Comparison of ENCODE assay signal across 9 cellular contexts in genomic region chr9:136011703-136012496, GRCh38. TPM values are rescaled to one million over a fixed set of nuclear protein-coding genes. Genes with fewer than 3 reads are reported as not detected.
DNase-seq lines count a peak whose midpoint lies in the region; ATAC-seq, FAIRE-seq and TF ChIP-seq lines count a peak whose summit lies in the region.
"Had no signal": no experiment of that assay in that cellular context is flagged by ENCODE, and none has a peak within 500 bp of the region (broad histone marks: within the 10 kb centered on the region; RNA-seq: fewer than 3 reads in every experiment).

No MANE protein-coding gene starts in this region.

- H3K23me2 ChIP-seq in H1 (ENCODE audit: low read depth, low read length) = no peaks in the 10 kb centered on the region

- 88% methylated on average over 57 of the region's 59 CpGs; no CpG with 5 or more reads in 1 of the 2 experiments for WGBS in H1 (ENCODE audit: extremely low coverage in 1 of 2, insufficient coverage in 1 of 2, insufficient read length in 1 of 2, insufficient replicate concordance in 2 of 2, low coverage in 1 of 2, low lambda C conversion rate in 2 of 2, missing lambda C conversion rate in 1 of 2), 2 experiments

- H4K8ac ChIP-seq in H1 (ENCODE audit: extremely low read depth, insufficient read depth, low read length) = peak overlapping the region; percentile 63; the same call in 1 of the 2 replicates

- H3K18ac ChIP-seq in H1 (ENCODE audit: extremely low read depth, low read length) = peak overlapping the region; percentile 83

- ATAC-seq in GM21786 (IDR thresholded peaks at IDR 0.05; ENCODE audit: unreplicated experiment) = no peak

- H3K9me3 ChIP-seq in Karpas-422 (ENCODE audit: low read length) = no peaks in the 10 kb centered on the region; the same call in 1 of the 2 replicates
- H3K9me3 ChIP-seq in H1 (ENCODE audit: insufficient read depth in 2 of 2, low read depth in 1 of 2, low read length in 1 of 2) = no peaks in the 10 kb centered on the region

- no peak overlapping the region for H3K23ac ChIP-seq in H1 (ENCODE audit: insufficient read length)

- H2AFZ ChIP-seq in Karpas-422 (ENCODE audit: low read length) (no peak overlapping the region), H1 (ENCODE audit: low read length) (no peak overlapping the region)

- peak overlapping the region; percentile 29 for H3K4ac ChIP-seq in H1 (replicated peaks; ENCODE audit: insufficient read length, low read depth, low read length)

- no peaks in the 10 kb centered on the region for H3K9me2 ChIP-seq in Karpas-422 (replicated peaks; ENCODE audit: insufficient read depth, low read length)

- 0 out of 2 replicates have a peak overlapping the region, but pooled peaks have one; percentile 88 for H2BK15ac ChIP-seq in H1 (ENCODE audit: low read length)

- H3K36me3 ChIP-seq in Karpas-422 (ENCODE audit: insufficient read depth, low read length) (no peaks in the 10 kb centered on the region), H1 (ENCODE audit: control insufficient read depth in 2 of 4, insufficient read depth in 4 of 4, low read length in 3 of 4) (no peaks in the 10 kb centered on the region; a peak in 1 of 8 replicates)

- no peak for TF ChIP-seq CTCF in H1 (IDR thresholded peaks at IDR 0.05; ENCODE audit: control extremely low read depth in 1 of 3, insufficient read depth in 1 of 3, low read depth in 1 of 3, low read length in 3 of 3)

- H3K4me3 ChIP-seq in Karpas-422 (ENCODE audit: low read length) (peak overlapping the region; percentile 54; the same call in 1 of the 2 replicates), H1 (ENCODE audit: extremely low read depth in 1 of 4, insufficient read depth in 2 of 4, low read depth in 3 of 4, low read length in 4 of 4) (no peak overlapping the region)

- H4K5ac ChIP-seq in H1 (ENCODE audit: insufficient read length, low read depth, low read length) = peak overlapping the region; percentile 40

- TF ChIP-seq RAD21 in H1 (IDR thresholded peaks at IDR 0.05 in 1 of 2, conservative IDR thresholded peaks at IDR 0.05 in 1 of 2; ENCODE audit: low read depth in 2 of 2, low read length in 2 of 2) = no peak

- no peak for FAIRE-seq in H1 (lab: Jason Lieb, UNC)

- H2BK5ac ChIP-seq in H1 (ENCODE audit: low read depth, low read length) = peak overlapping the region; percentile 75; the same call in 1 of the 2 replicates

- H2BK20ac ChIP-seq in H1 (ENCODE audit: low read length) = peak overlapping the region; percentile 86; the same call in 1 of the 2 replicates

- H2BK120ac ChIP-seq in H1 (replicated peaks; ENCODE audit: low read depth, low read length) = peak overlapping the region; percentile 66

- H2AK5ac ChIP-seq in H1 (ENCODE audit: low read depth, low read length) = peak overlapping the region; percentile 75; the same call in 1 of the 2 replicates

- H3K79me2 ChIP-seq in Karpas-422 (ENCODE audit: low read length) = no peaks in the 10 kb centered on the region
- H3K79me2 ChIP-seq in H1 (ENCODE audit: control insufficient read depth in 1 of 2, insufficient read depth in 2 of 2, low read length in 2 of 2) = no peaks in the 10 kb centered on the region; a peak in 1 of 4 replicates

- POLR2A ChIA-PET in H1 (lab: Charles Lee; ENCODE audit: partially characterized antibody) = interaction anchor here (0.7 to 1.8 kb wide), 3 partner anchors 13 to 42 kb away, joined by 4 to 6 read pairs (median 4); no protein-coding TSS in a partner anchor

- peak overlapping the region; percentile 96; the same call in 1 of the 2 replicates for H2BK12ac ChIP-seq in H1 (ENCODE audit: low read depth, low read length)

- no peak for TF ChIP-seq EP300 in H1 (IDR thresholded peaks at IDR 0.05; ENCODE audit: borderline replicate concordance in 1 of 2, low read depth in 2 of 2, low read length in 2 of 2)

- DNase-seq in Karpas-422 (no peak), H1 (ENCODE audit: low read depth in 1 of 2, low spot score in 2 of 2) (no peak), lung microvascular endothelial cell (ENCODE audit: low read depth in 2 of 2) (peak; percentile 81 to 84), substantia nigra (lab: John Stamatoyannopoulos, UW) (peak in 39 of 49 donors; percentile 15 to 87 (median 48)), activated gamma-delta T cell treated with Interleukin-2 at 50 U/mL for 16 hours (no peak), NCI-H2029 treated with DMSO at 0.1 percent for 48 hours (lab: John Stamatoyannopoulos, UW) (no peak)
- DNase-seq in stimulated activated CD4-positive, alpha-beta T cell treated with anti-CD3 and anti-CD28 coated beads, Interleukin-12 subunit alpha, Interleukin-12 subunit beta, amount 100 ng/mL, for 4 hours = no peak
- DNase-seq: NCI-H1930 had no signal

- peaks cover 3% of the 10 kb centered on the region; the same call in 1 of the 2 replicates for H3K79me1 ChIP-seq in H1 (ENCODE audit: low read depth, low read length)

- no peaks in the 10 kb centered on the region for H3K27me3 ChIP-seq in Karpas-422 (ENCODE audit: low read length)
- H3K27me3 ChIP-seq in H1 (replicated peaks in 1 of 4; ENCODE audit: control insufficient read depth in 3 of 4, extremely low read depth in 1 of 4, insufficient read depth in 3 of 4, low read length in 3 of 4) = no peaks in the 10 kb centered on the region

- H3K4me1 ChIP-seq in Karpas-422 (ENCODE audit: low read length) (peaks cover 60% of the 10 kb centered on the region), H1 (replicated peaks in 1 of 4; ENCODE audit: control insufficient read depth in 3 of 4, insufficient read depth in 4 of 4, low read length in 3 of 4) (peaks cover 0 to 50% (median 27%) of the 10 kb centered on the region in 4 experiments; a peak in 6 of 7 replicates)

- H3K4me2 ChIP-seq in Karpas-422 (ENCODE audit: low read depth, low read length, poor library complexity, severe bottlenecking) = peak overlapping the region; percentile 78
- H3K4me2 ChIP-seq in H1 (ENCODE audit: insufficient read depth in 1 of 2, low read depth in 2 of 2, low read length in 2 of 2) = 0 out of 4 replicates have a peak overlapping the region, but pooled peaks of 1 of the 2 experiments have one; percentile 29

- CTCF ChIA-PET in H1 (lab: Charles Lee; ENCODE audit: partially characterized antibody) = interaction anchor here (0.5 to 1.6 kb wide), 9 partner anchors 9 to 424 kb away, joined by 3 to 6 read pairs (median 4); no protein-coding TSS in a partner anchor

- H3K27ac ChIP-seq in Karpas-422 (ENCODE audit: low read length) (peak overlapping the region; percentile 88), H1 (ENCODE audit: low read depth, low read length) (no peak overlapping the region), substantia nigra (ENCODE audit: low read depth, low read length, poor library complexity, severe bottlenecking) (peak overlapping the region; percentile 74)

- H3K56ac ChIP-seq in H1 (replicated peaks; ENCODE audit: insufficient read length, low read depth, low read length) = no peak overlapping the region

- TF ChIP-seq POLR2A in H1 (IDR thresholded peaks at IDR 0.05; ENCODE audit: control extremely low read depth in 1 of 2, low read depth in 2 of 2, low read length in 2 of 2) = no peak

- H4K20me1 ChIP-seq in Karpas-422 (ENCODE audit: insufficient read depth, low read depth, low read length) (0 out of 2 replicates have a peak, but pooled peaks cover 4% of the 10 kb centered on the region), H1 (replicated peaks in 1 of 2; ENCODE audit: control insufficient read depth in 1 of 2, insufficient read depth in 2 of 2, low read length in 2 of 2) (peaks cover 0 to 6% of the 10 kb centered on the region in 2 experiments)

- peak overlapping the region; percentile 37 for H4K91ac ChIP-seq in H1 (replicated peaks; ENCODE audit: insufficient read length, low read length)

- H3K9ac ChIP-seq in Karpas-422 (ENCODE audit: low read length) (peak overlapping the region; percentile 53), H1 (replicated peaks in 1 of 4; ENCODE audit: extremely low read depth in 1 of 4, low read depth in 3 of 4, low read length in 3 of 4) (no peak overlapping the region)

- no peak overlapping the region for H3K14ac ChIP-seq in H1 (ENCODE audit: insufficient read length)

TF ChIP-seq in H1, 55 proteins besides CTCF, POLR2A, EP300 and RAD21:
- no peak for TF ChIP-seq SUZ12 (IDR thresholded peaks at IDR 0.05; ENCODE audit: low read length)
- TF ChIP-seq SRF (IDR thresholded peaks at IDR 0.05; ENCODE audit: low read depth, low read length) = no peak
- TF ChIP-seq E2F6 (IDR thresholded peaks at IDR 0.05) = peak; percentile 48; the same call in 1 of the 2 replicates
- TF ChIP-seq MAX (IDR thresholded peaks at IDR 0.05) = peak; percentile 50

RNA-seq across cellular contexts. Expression of gene UBAC1, which starts 50.7 kb away (rescaled TPM):
- total RNA-seq in Karpas-422 (2014; rRNA removed; shearing (Covaris generic); ENCODE audit: low replicate concordance) = 32.1 and 56.9 TPM in 2 replicates
- 59.3 and 63.1 TPM in 2 replicates for total RNA-seq in H1 (2021; fragmentation: NEBNext Ultra II Directional; extraction: Animal tissue kit (Norgen Biotek cat#: 25700))
- 85.2 and 105 TPM in 2 replicates for polyA plus RNA-seq in H1 (2011; rRNA removed)
- polyA plus RNA-seq in H1 (2011; cell fraction: cytosol; rRNA removed) = 74.8 TPM
- 68.0 TPM for polyA plus RNA-seq in H1 (2011; cell fraction: nucleus; rRNA removed)
- 40.4 to 56.7 TPM (median 50.5 TPM) in 4 replicates for polyA plus RNA-seq in H1 (2012, experiment 1 of 2)
- 65.3 TPM for polyA plus RNA-seq in H1 (2012, experiment 2 of 2)
- polyA plus RNA-seq in H1 (2013, experiment 1 of 2) = 51.1 TPM
- 54.0 TPM for polyA plus RNA-seq in H1 (2013, experiment 2 of 2)
- polyA minus RNA-seq in H1 (2011; rRNA and poly(A)+ RNA removed) = 21.6 and 41.3 TPM in 2 replicates
- polyA minus RNA-seq in H1 (2011; cell fraction: cytosol; rRNA and poly(A)+ RNA removed) = 26.6 TPM
- polyA minus RNA-seq in H1 (2011; cell fraction: nucleus; rRNA and poly(A)+ RNA removed) = 19.2 TPM
- total RNA-seq in lung microvascular endothelial cell = 22.2 and 24.0 TPM in 2 replicates

Comparison
In these comparisons a context has a peak if more than half of its experiments do, and no peak if none do; other contexts are left out.
1. DNase-seq: peak in lung microvascular endothelial cell (2 of 2) and substantia nigra (39 of 49); none in Karpas-422 (single experiment), H1 (0 of 2), activated gamma-delta T cell treated with Interleukin-2 at 50 U/mL for 16 hours (single experiment), NCI-H2029 treated with DMSO at 0.1 percent for 48 hours (single experiment) and stimulated activated CD4-positive, alpha-beta T cell treated with anti-CD3 and anti-CD28 coated beads, Interleukin-12 subunit alpha, Interleukin-12 subunit beta, amount 100 ng/mL, for 4 hours (single experiment).